In the genomic region with DNA sequence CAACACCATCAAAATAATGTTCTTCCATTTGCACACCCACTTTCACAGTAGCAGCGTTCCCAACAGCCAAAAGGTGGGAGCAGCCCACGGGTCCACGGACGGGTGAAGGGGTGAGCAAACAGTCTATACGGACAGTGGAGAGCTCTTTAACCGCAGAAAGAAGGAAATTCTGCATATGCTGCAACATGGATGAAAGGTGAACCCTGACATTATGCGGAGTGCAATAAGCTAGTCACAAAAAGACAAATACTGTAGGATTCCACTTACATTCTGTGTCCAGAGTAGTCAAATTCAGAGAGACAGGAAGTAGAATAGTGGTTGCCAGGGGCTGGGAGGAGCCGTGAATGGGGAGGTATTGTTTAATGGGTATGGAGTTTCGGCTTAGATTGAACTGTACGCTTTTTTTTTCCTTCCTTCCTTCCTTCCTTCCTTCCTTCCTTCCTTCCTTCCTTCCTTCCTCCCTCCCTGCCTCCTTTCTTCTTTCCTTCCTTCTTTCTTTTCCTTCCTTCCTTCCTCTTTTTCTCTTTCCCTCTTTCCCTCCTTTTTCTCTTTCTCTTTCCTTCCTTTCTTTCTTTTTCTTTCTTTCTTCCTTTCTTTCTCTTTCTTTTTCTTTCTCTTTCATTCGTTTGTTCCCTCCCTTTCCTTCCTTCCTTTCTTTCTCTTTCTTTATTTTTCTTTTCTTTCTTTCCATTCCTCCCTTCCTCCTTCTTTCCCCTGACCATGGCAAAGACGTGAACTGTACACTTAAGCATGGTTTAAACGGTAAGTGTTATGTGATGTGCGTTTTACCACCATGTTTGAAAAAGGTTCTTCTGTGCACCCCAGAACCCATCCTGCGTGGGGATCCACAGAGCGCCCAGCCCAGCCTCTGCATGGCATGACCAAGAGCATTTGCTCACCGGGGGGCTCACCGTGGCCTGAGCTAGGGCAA, we compare ENCODE assay signal across 2 cellular contexts.
TF ChIP-seq lines count a peak whose summit lies in the region.

No MANE protein-coding gene starts in this region.

TF ChIP-seq in IMR-90, 13 proteins besides CTCF, POLR2A, EP300 and RAD21:
- TF ChIP-seq BHLHE40 (IDR thresholded peaks at IDR 0.05; ENCODE audit: low read depth, low read length) (no peak), MXI1 (IDR thresholded peaks at IDR 0.05; ENCODE audit: borderline replicate concordance, low read depth, low read length) (no peak), RCOR1 (IDR thresholded peaks at IDR 0.05; ENCODE audit: insufficient replicate concordance, low read length) (no peak), MAZ (IDR thresholded peaks at IDR 0.05; ENCODE audit: borderline replicate concordance, low read depth, low read length) (no peak), CHD1 (IDR thresholded peaks at IDR 0.05; ENCODE audit: low read depth, low read length) (no peak), CEBPB (IDR thresholded peaks at IDR 0.05; ENCODE audit: low read depth, low read length) (no peak), MAFK (IDR thresholded peaks at IDR 0.05; ENCODE audit: low read depth, low read length) (no peak), FOS (IDR thresholded peaks at IDR 0.05; ENCODE audit: low read depth, low read length) (no peak), NFE2L2 (IDR thresholded peaks at IDR 0.05; ENCODE audit: low read depth, low read length) (no peak), SMC3 (IDR thresholded peaks at IDR 0.05; ENCODE audit: low read depth, low read length) (no peak), RFX5 (IDR thresholded peaks at IDR 0.05; ENCODE audit: low read depth, low read length) (no peak)
- TF ChIP-seq, protein P1, sequence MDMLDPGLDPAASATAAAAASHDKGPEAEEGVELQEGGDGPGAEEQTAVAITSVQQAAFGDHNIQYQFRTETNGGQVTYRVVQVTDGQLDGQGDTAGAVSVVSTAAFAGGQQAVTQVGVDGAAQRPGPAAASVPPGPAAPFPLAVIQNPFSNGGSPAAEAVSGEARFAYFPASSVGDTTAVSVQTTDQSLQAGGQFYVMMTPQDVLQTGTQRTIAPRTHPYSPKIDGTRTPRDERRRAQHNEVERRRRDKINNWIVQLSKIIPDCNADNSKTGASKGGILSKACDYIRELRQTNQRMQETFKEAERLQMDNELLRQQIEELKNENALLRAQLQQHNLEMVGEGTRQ (IDR thresholded peaks at IDR 0.05; ENCODE audit: low read depth, low read length) = no peak
- TF ChIP-seq, protein P2, sequence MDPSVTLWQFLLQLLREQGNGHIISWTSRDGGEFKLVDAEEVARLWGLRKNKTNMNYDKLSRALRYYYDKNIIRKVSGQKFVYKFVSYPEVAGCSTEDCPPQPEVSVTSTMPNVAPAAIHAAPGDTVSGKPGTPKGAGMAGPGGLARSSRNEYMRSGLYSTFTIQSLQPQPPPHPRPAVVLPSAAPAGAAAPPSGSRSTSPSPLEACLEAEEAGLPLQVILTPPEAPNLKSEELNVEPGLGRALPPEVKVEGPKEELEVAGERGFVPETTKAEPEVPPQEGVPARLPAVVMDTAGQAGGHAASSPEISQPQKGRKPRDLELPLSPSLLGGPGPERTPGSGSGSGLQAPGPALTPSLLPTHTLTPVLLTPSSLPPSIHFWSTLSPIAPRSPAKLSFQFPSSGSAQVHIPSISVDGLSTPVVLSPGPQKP (IDR thresholded peaks at IDR 0.05; ENCODE audit: borderline replicate concordance, low read depth, low read length) = no peak

TF ChIP-seq in SK-N-SH, 30 proteins besides CTCF, POLR2A, EP300 and RAD21:
- peak; percentile 17; the same call in 1 of the 2 replicates for TF ChIP-seq SIN3A (IDR thresholded peaks at IDR 0.05; ENCODE audit: borderline replicate concordance, low read depth, low read length)
- TF ChIP-seq, protein P3, sequence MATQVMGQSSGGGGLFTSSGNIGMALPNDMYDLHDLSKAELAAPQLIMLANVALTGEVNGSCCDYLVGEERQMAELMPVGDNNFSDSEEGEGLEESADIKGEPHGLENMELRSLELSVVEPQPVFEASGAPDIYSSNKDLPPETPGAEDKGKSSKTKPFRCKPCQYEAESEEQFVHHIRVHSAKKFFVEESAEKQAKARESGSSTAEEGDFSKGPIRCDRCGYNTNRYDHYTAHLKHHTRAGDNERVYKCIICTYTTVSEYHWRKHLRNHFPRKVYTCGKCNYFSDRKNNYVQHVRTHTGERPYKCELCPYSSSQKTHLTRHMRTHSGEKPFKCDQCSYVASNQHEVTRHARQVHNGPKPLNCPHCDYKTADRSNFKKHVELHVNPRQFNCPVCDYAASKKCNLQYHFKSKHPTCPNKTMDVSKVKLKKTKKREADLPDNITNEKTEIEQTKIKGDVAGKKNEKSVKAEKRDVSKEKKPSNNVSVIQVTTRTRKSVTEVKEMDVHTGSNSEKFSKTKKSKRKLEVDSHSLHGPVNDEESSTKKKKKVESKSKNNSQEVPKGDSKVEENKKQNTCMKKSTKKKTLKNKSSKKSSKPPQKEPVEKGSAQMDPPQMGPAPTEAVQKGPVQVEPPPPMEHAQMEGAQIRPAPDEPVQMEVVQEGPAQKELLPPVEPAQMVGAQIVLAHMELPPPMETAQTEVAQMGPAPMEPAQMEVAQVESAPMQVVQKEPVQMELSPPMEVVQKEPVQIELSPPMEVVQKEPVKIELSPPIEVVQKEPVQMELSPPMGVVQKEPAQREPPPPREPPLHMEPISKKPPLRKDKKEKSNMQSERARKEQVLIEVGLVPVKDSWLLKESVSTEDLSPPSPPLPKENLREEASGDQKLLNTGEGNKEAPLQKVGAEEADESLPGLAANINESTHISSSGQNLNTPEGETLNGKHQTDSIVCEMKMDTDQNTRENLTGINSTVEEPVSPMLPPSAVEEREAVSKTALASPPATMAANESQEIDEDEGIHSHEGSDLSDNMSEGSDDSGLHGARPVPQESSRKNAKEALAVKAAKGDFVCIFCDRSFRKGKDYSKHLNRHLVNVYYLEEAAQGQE (IDR thresholded peaks at IDR 0.05; ENCODE audit: low read depth, low read length) = no peak
- peak; percentile 18; the same call in 1 of the 2 replicates for TF ChIP-seq ELF1 (IDR thresholded peaks at IDR 0.05)
- TF ChIP-seq POLR2AphosphoS5 (IDR thresholded peaks at IDR 0.05; ENCODE audit: low read depth, low read length) = peak; percentile 11; the same call in 1 of the 2 replicates
- no peak for TF ChIP-seq GATA2 (CRISPR knock-in tag; IDR thresholded peaks at IDR 0.05)
TF ChIP-seq in SK-N-SH: peak in this region for 3.
